ENCODE assay signal across 19 cellular contexts in genomic region chr3:144431134-144431533, GRCh38.
DNase-seq lines count a peak whose midpoint lies in the region; ATAC-seq and TF ChIP-seq lines count a peak whose summit lies in the region.
"Had no signal": no experiment of that assay in that cellular context is flagged by ENCODE, and none has a peak within 500 bp of the region (broad histone marks: within the 10 kb centered on the region; RNA-seq: fewer than 3 reads in every experiment).

No MANE protein-coding gene starts in this region.

- in situ Hi-C loops in brain microvascular endothelial cell (cut with HindIII; ENCODE audit: low pct_ligation_motif_present, low sequenced_read_pairs) = no loop called here

- H3K9me3 Mint-ChIP-seq in activated CD4-positive, alpha-beta T cell treated with anti-CD3 and anti-CD28 coated beads, Interleukin-2, amount 10 ng/mL, durations not matched to agents 24 days and 14 days = no peaks in the 10 kb centered on the region
- peaks cover 2% of the 10 kb centered on the region for H3K9me3 Mint-ChIP-seq in stimulated activated memory B cell treated with anti-CD40 and anti-IgM and Interleukin-4, amounts not matched to agents 10 μg/mL and 1 μg/mL and 100 μg/mL, for 72 hours
- H3K9me3 Mint-ChIP-seq: H9; stimulated activated naive CD8-positive, alpha-beta T cell treated with anti-CD3 and anti-CD28 coated beads, Interleukin-15, amount 100 ng/mL, for 72 hours had no signal

- no peaks in the 10 kb centered on the region for H3K36me3 Mint-ChIP-seq in activated CD4-positive, alpha-beta T cell treated with anti-CD3 and anti-CD28 coated beads, Interleukin-2, amount 10 ng/mL, durations not matched to agents 24 days and 14 days (ENCODE audit: low read depth)
- no peaks in the 10 kb centered on the region for H3K36me3 Mint-ChIP-seq in stimulated activated memory B cell treated with anti-CD40 and anti-IgM and Interleukin-4, amounts not matched to agents 10 μg/mL and 1 μg/mL and 100 μg/mL, for 72 hours
- H3K36me3 Mint-ChIP-seq: immature natural killer cell; natural killer cell treated with Interleukin-12 subunit alpha and Interleukin-12 subunit beta and Interleukin-15 and Interleukin-18, amount 100 ng/mL, for 72 hours had no signal

- no peak overlapping the region for H3K27ac ChIP-seq in brain microvascular endothelial cell
- H3K27ac ChIP-seq: uterus had no signal

- no peaks in the 10 kb centered on the region for H3K27me3 ChIP-seq in brain microvascular endothelial cell (replicated peaks)
- H3K27me3 ChIP-seq: uterus had no signal

- ATAC-seq in GM18861 (IDR thresholded peaks at IDR 0.05; ENCODE audit: unreplicated experiment) (peak; percentile 33), GM21423 (IDR thresholded peaks at IDR 0.05; ENCODE audit: unreplicated experiment) (peak; percentile 36), HG02870 (IDR thresholded peaks at IDR 0.05; ENCODE audit: unreplicated experiment) (peak; percentile 61), HG03439 (IDR thresholded peaks at IDR 0.05; ENCODE audit: unreplicated experiment) (peak; percentile 59)
- ATAC-seq in stimulated activated memory B cell treated with anti-CD40 and anti-IgM and Interleukin-4, amounts not matched to agents 10 μg/mL and 1 μg/mL and 100 μg/mL, for 72 hours = no peak
- ATAC-seq: stimulated activated naive CD8-positive, alpha-beta T cell treated with anti-CD3 and anti-CD28 coated beads, Interleukin-15, amount 100 ng/mL, for 72 hours had no signal

- H3K27ac Mint-ChIP-seq in activated CD4-positive, alpha-beta T cell treated with anti-CD3 and anti-CD28 coated beads, Interleukin-2, amount 10 ng/mL, durations not matched to agents 24 days and 14 days = no peak overlapping the region
- no peak overlapping the region for H3K27ac Mint-ChIP-seq in stimulated activated memory B cell treated with anti-CD40 and anti-IgM and Interleukin-4, amounts not matched to agents 10 μg/mL and 1 μg/mL and 100 μg/mL, for 72 hours
- H3K27ac Mint-ChIP-seq: natural killer cell treated with Interleukin-12 subunit alpha and Interleukin-12 subunit beta and Interleukin-15 and Interleukin-18, amount 100 ng/mL, for 72 hours; stimulated activated naive CD8-positive, alpha-beta T cell treated with anti-CD3 and anti-CD28 coated beads, Interleukin-15, amount 100 ng/mL, for 72 hours had no signal

- H3K27me3 Mint-ChIP-seq in activated CD4-positive, alpha-beta T cell treated with anti-CD3 and anti-CD28 coated beads, Interleukin-2, amount 10 ng/mL, durations not matched to agents 24 days and 14 days = no peaks in the 10 kb centered on the region
- H3K27me3 Mint-ChIP-seq in stimulated activated memory B cell treated with anti-CD40 and anti-IgM and Interleukin-4, amounts not matched to agents 10 μg/mL and 1 μg/mL and 100 μg/mL, for 72 hours = peaks cover 12% of the 10 kb centered on the region
- H3K27me3 Mint-ChIP-seq: natural killer cell treated with Interleukin-12 subunit alpha and Interleukin-12 subunit beta and Interleukin-15 and Interleukin-18, amount 100 ng/mL, for 72 hours; progenitor cell of endocrine pancreas had no signal

- H3K4me3 ChIP-seq in brain microvascular endothelial cell (ENCODE audit: low read depth, low read length) = no peak overlapping the region
- H3K4me3 ChIP-seq: lung, uterus had no signal

- intact Hi-C loops in activated CD4-positive, alpha-beta T cell treated with anti-CD3 and anti-CD28 coated beads, Interleukin-2, amount 10 ng/mL, durations not matched to agents 24 days and 14 days (cut with micrococcal nuclease) = no loop called here

- no peak for DNase-seq in NCI-H69 (lab: John Stamatoyannopoulos, UW)
- DNase-seq in activated CD4-positive, alpha-beta T cell treated with anti-CD3 and anti-CD28 coated beads, Interleukin-2, amount 10 ng/mL, durations not matched to agents 24 days and 14 days = no peak
- DNase-seq in brain microvascular endothelial cell = no peak
- DNase-seq: activated effector memory CD4-positive, alpha-beta T cell treated with anti-CD3 and anti-CD28 coated beads, Interleukin-2, amount 50 U/mL, for 16 hours; GDM1; H9; immature natural killer cell; NCI-H2029 treated with DMSO at 0.1 percent for 48 hours; NCI-H526 treated with DMSO at 0.1 percent for 48 hours; stimulated activated naive CD8-positive, alpha-beta T cell treated with anti-CD3 and anti-CD28 coated beads, Interleukin-15, amount 100 ng/mL, for 72 hours; uterus had no signal

- no peaks in the 10 kb centered on the region for H3K36me3 ChIP-seq in brain microvascular endothelial cell (replicated peaks)
- H3K36me3 ChIP-seq: uterus had no signal

- no peak overlapping the region for H3K4me3 Mint-ChIP-seq in activated CD4-positive, alpha-beta T cell treated with anti-CD3 and anti-CD28 coated beads, Interleukin-2, amount 10 ng/mL, durations not matched to agents 24 days and 14 days
- no peak overlapping the region for H3K4me3 Mint-ChIP-seq in stimulated activated memory B cell treated with anti-CD40 and anti-IgM and Interleukin-4, amounts not matched to agents 10 μg/mL and 1 μg/mL and 100 μg/mL, for 72 hours
- H3K4me3 Mint-ChIP-seq: H9; immature natural killer cell; natural killer cell treated with Interleukin-12 subunit alpha and Interleukin-12 subunit beta and Interleukin-15 and Interleukin-18, amount 100 ng/mL, for 72 hours; stimulated activated naive CD8-positive, alpha-beta T cell treated with anti-CD3 and anti-CD28 coated beads, Interleukin-15, amount 100 ng/mL, for 72 hours had no signal

- TF ChIP-seq CTCF in brain microvascular endothelial cell (IDR thresholded peaks at IDR 0.05; ENCODE audit: low read depth, low read length, missing control alignments) = no peak

- H3K4me1 Mint-ChIP-seq in activated CD4-positive, alpha-beta T cell treated with anti-CD3 and anti-CD28 coated beads, Interleukin-2, amount 10 ng/mL, durations not matched to agents 24 days and 14 days = no peaks in the 10 kb centered on the region
- H3K4me1 Mint-ChIP-seq in stimulated activated memory B cell treated with anti-CD40 and anti-IgM and Interleukin-4, amounts not matched to agents 10 μg/mL and 1 μg/mL and 100 μg/mL, for 72 hours = no peaks in the 10 kb centered on the region
- H3K4me1 Mint-ChIP-seq: immature natural killer cell; stimulated activated naive CD8-positive, alpha-beta T cell treated with anti-CD3 and anti-CD28 coated beads, Interleukin-15, amount 100 ng/mL, for 72 hours had no signal
